ENCODE assay signal across 14 cellular contexts in the genomic region with DNA sequence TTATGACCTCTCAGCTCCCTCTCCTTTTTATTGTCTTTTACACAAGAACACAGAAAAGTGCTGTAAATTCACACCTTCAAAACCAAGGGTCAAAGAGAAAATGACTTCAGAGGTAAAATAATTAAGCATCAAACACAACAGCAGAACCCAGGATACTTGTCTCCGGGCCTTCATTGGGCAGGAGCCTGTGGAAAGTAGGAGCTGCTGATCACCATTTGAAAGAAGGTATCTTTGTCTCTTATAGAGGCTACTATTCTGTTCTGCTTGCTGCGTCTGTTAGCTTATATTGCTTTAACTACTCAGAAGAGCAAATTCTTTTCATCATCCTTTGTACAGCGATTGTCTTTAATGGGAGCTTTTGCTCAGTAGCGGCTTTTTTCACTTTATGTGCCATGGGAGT.
"Had no signal": no experiment of that assay in that cellular context is flagged by ENCODE, and none has a peak within 500 bp of the region (broad histone marks: within the 10 kb centered on the region; RNA-seq: fewer than 3 reads in every experiment).

No MANE protein-coding gene starts in this region.

- H3K4me3 Mint-ChIP-seq: nephron had no signal

- H3K4me3 ChIP-seq: esophagus muscularis mucosa, gastroesophageal sphincter, pancreas had no signal

- H3K27me3 ChIP-seq: esophagus muscularis mucosa, gastroesophageal sphincter, pancreas had no signal

- H3K27ac Mint-ChIP-seq: nephron, progenitor cell of endocrine pancreas had no signal

- H3K36me3 ChIP-seq: esophagus muscularis mucosa, gastroesophageal sphincter, pancreas had no signal

- H3K27me3 Mint-ChIP-seq: naive B cell, progenitor cell of endocrine pancreas had no signal

- FAIRE-seq: pancreas had no signal

- H3K9me3 Mint-ChIP-seq: naive B cell, nephron had no signal

- H3K4me1 Mint-ChIP-seq: nephron had no signal

- H3K9me3 ChIP-seq: esophagus muscularis mucosa, gastroesophageal sphincter, pancreas had no signal

- H3K27ac ChIP-seq: epithelial cell of prostate, esophagus muscularis mucosa, gastroesophageal sphincter, pancreas had no signal

- DNase-seq: effector memory CD4-positive, alpha-beta T cell; mesendoderm; naive B cell; pancreas; right cardiac atrium; small intestine; stimulated activated CD4-positive, alpha-beta T cell treated with anti-CD3 and anti-CD28 coated beads, Interleukin-12 subunit alpha, Interleukin-12 subunit beta, amount 100 ng/mL, for 4 hours; stimulated activated naive CD4-positive, alpha-beta T cell; trophoblast cell had no signal
